16 cellular contexts compared by ENCODE assay signal in the genomic region with DNA sequence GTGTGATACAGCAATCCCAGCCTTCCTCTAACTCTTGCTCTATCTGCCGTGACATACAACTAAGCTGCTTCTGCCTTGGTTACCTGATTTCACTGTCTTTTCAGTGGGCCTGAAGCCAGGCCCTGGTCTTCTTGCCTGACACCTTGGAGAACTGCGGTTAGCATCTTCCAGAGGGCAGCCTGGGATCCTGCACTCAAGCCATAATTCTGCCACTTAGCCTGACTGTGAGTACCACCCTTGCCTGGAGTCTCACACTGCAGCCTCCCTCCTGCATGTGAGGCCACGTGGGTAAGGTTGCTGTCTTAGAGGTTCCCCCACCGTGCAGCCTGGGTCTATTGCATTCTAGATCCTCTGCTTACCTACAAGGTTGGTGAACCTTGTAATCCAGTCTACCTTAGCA. TPM values are rescaled to one million over a fixed set of nuclear protein-coding genes. Genes with fewer than 3 reads are reported as not detected.
DNase-seq lines count a peak whose midpoint lies in the region; ATAC-seq and TF ChIP-seq lines count a peak whose summit lies in the region.
"Had no signal": no experiment of that assay in that cellular context is flagged by ENCODE, and none has a peak within 500 bp of the region (broad histone marks: within the 10 kb centered on the region; RNA-seq: fewer than 3 reads in every experiment).

No MANE protein-coding gene starts in this region.

- TF ChIP-seq CTCF in DOHH2 (IDR thresholded peaks at IDR 0.05; ENCODE audit: low read depth, low read length, poor library complexity, severe bottlenecking) (no peak), coronary artery (IDR thresholded peaks at IDR 0.05) (no peak)

- H3K79me2 ChIP-seq in DOHH2 (ENCODE audit: control insufficient read depth, low read length), result no peaks in the 10 kb centered on the region

- ATAC-seq in activated T-cell treated with anti-CD3 and anti-CD28 coated beads, Interleukin-2, amount 50 U/mL, for 4 hours, result no peak
- ATAC-seq in HG02981 (IDR thresholded peaks at IDR 0.05; ENCODE audit: unreplicated experiment), result no peak

- H3K4me1 Mint-ChIP-seq in activated T-cell treated with anti-CD3 and anti-CD28 coated beads, Interleukin-2, amount 50 U/mL, for 24 hours (ENCODE audit: low read depth), result peaks cover 27% of the 10 kb centered on the region
- H3K4me1 Mint-ChIP-seq in activated T-cell treated with anti-CD3 and anti-CD28 coated beads, Interleukin-2, amount 50 U/mL, for 4 hours (ENCODE audit: low read depth), result peaks cover 1% of the 10 kb centered on the region

- no peak for DNase-seq in activated T-cell treated with anti-CD3 and anti-CD28 coated beads, Interleukin-2, amount 50 U/mL, for 24 hours
- no peak for DNase-seq in activated T-cell treated with anti-CD3 and anti-CD28 coated beads, Interleukin-2, amount 50 U/mL, for 4 hours
- DNase-seq in coronary artery (ENCODE audit: low spot score) (peak; percentile 31), DMS79 treated with DMSO at 0.1 percent for 48 hours (lab: John Stamatoyannopoulos, UW) (no peak)
- peak; percentile 16 for DNase-seq in stimulated activated CD8-positive, alpha-beta memory T cell treated with anti-CD3 and anti-CD28 coated beads, Interleukin-4, amount 100 ng/mL, for 48 hours
- DNase-seq in activated CD4-positive, CD25-positive, alpha-beta regulatory T cell treated with anti-CD3 and anti-CD28 coated beads, Interleukin-2, amount 50 U/mL, for 72 hours, result no peak
- DNase-seq: CD4-positive, alpha-beta T cell; GDM1; NCI-H1417 treated with DMSO at 0.1 percent for 48 hours; NCI-H1930; NCI-H69; OCI-M1; SHP77 treated with DMSO at 0.1 percent for 48 hours had no signal

- no peaks in the 10 kb centered on the region for H3K9me3 ChIP-seq in DOHH2 (ENCODE audit: control insufficient read depth, insufficient read depth, low read length)
- H3K9me3 ChIP-seq: HAP-1 had no signal

- H3K36me3 ChIP-seq in DOHH2 (ENCODE audit: control insufficient read depth, low read length), result no peaks in the 10 kb centered on the region

- H3K4me3 Mint-ChIP-seq in activated T-cell treated with anti-CD3 and anti-CD28 coated beads, Interleukin-2, amount 50 U/mL, for 24 hours, result no peak overlapping the region
- H3K4me3 Mint-ChIP-seq in activated T-cell treated with anti-CD3 and anti-CD28 coated beads, Interleukin-2, amount 50 U/mL, for 4 hours, result no peak overlapping the region
- H3K4me3 Mint-ChIP-seq: CD4-positive, alpha-beta T cell had no signal

- H3K27me3 ChIP-seq in DOHH2 (ENCODE audit: control insufficient read depth, low read length), result no peaks in the 10 kb centered on the region

- no peak overlapping the region for H3K4me3 ChIP-seq in DOHH2 (ENCODE audit: low read length)
- H3K4me3 ChIP-seq in coronary artery, result no peak overlapping the region
- H3K4me3 ChIP-seq: HAP-1 had no signal

- no peak overlapping the region for H3K27ac ChIP-seq in DOHH2 (ENCODE audit: low read depth, low read length)
- no peak overlapping the region for H3K27ac ChIP-seq in coronary artery

- peak overlapping the region; percentile 1 for H3K27ac Mint-ChIP-seq in activated T-cell treated with anti-CD3 and anti-CD28 coated beads, Interleukin-2, amount 50 U/mL, for 24 hours

- H3K36me3 Mint-ChIP-seq in activated T-cell treated with anti-CD3 and anti-CD28 coated beads, Interleukin-2, amount 50 U/mL, for 24 hours (ENCODE audit: low read depth), result peaks cover 16% of the 10 kb centered on the region
- peaks cover 18% of the 10 kb centered on the region for H3K36me3 Mint-ChIP-seq in activated T-cell treated with anti-CD3 and anti-CD28 coated beads, Interleukin-2, amount 50 U/mL, for 4 hours (ENCODE audit: insufficient read depth)

- no peaks in the 10 kb centered on the region for H3F3A ChIP-seq in DOHH2 (ENCODE audit: control insufficient read depth, insufficient read depth)

- peaks cover 45% of the 10 kb centered on the region for H3K4me1 ChIP-seq in DOHH2 (ENCODE audit: control insufficient read depth, low read length)
- H3K4me1 ChIP-seq: HAP-1 had no signal

- no peaks in the 10 kb centered on the region for H3K9me2 ChIP-seq in DOHH2 (replicated peaks; ENCODE audit: control insufficient read depth, low read length)

- H3K27me3 Mint-ChIP-seq in activated T-cell treated with anti-CD3 and anti-CD28 coated beads, Interleukin-2, amount 50 U/mL, for 24 hours, result no peaks in the 10 kb centered on the region
- no peaks in the 10 kb centered on the region for H3K27me3 Mint-ChIP-seq in activated T-cell treated with anti-CD3 and anti-CD28 coated beads, Interleukin-2, amount 50 U/mL, for 4 hours (ENCODE audit: low read depth)
- H3K27me3 Mint-ChIP-seq: CD4-positive, alpha-beta T cell had no signal

- no peaks in the 10 kb centered on the region for H4K20me1 ChIP-seq in DOHH2 (ENCODE audit: control insufficient read depth, insufficient read depth, low read depth, low read length)

- H3K9me3 Mint-ChIP-seq in activated T-cell treated with anti-CD3 and anti-CD28 coated beads, Interleukin-2, amount 50 U/mL, for 24 hours, result no peaks in the 10 kb centered on the region
- H3K9me3 Mint-ChIP-seq in activated T-cell treated with anti-CD3 and anti-CD28 coated beads, Interleukin-2, amount 50 U/mL, for 4 hours, result no peaks in the 10 kb centered on the region
- H3K9me3 Mint-ChIP-seq: CD4-positive, alpha-beta T cell had no signal

- peak overlapping the region; percentile 59 for H3K4me2 ChIP-seq in DOHH2 (ENCODE audit: low read length)

RNA-seq across cellular contexts. Expression of gene USP35, which starts 35.8 kb away (rescaled TPM):
- 1 to 10 TPM; 3.8 to 5.2 (median 4.9) TPM for total RNA-seq in activated T-cell treated with anti-CD3 and anti-CD28 coated beads, Interleukin-2, amount 50 U/mL, for 4 hours

RNA-seq across cellular contexts. Expression of gene KCTD21, which starts 36.1 kb away (rescaled TPM):
- 1 to 10 TPM; 3.2 to 5.4 (median 4.3) TPM for total RNA-seq in activated T-cell treated with anti-CD3 and anti-CD28 coated beads, Interleukin-2, amount 50 U/mL, for 4 hours

Comparison
In these comparisons a context has a peak if more than half of its experiments do, and no peak if none do; other contexts are left out.
1. DNase-seq: peak in coronary artery (single experiment) and stimulated activated CD8-positive, alpha-beta memory T cell treated with anti-CD3 and anti-CD28 coated beads, Interleukin-4, amount 100 ng/mL, for 48 hours (single experiment); none in activated T-cell treated with anti-CD3 and anti-CD28 coated beads, Interleukin-2, amount 50 U/mL, for 24 hours (single experiment), activated T-cell treated with anti-CD3 and anti-CD28 coated beads, Interleukin-2, amount 50 U/mL, for 4 hours (single experiment), activated CD4-positive, CD25-positive, alpha-beta regulatory T cell treated with anti-CD3 and anti-CD28 coated beads, Interleukin-2, amount 50 U/mL, for 72 hours (single experiment) and DMS79 treated with DMSO at 0.1 percent for 48 hours (single experiment).